ENCODE assay signal across 8 cellular contexts in the genomic region with DNA sequence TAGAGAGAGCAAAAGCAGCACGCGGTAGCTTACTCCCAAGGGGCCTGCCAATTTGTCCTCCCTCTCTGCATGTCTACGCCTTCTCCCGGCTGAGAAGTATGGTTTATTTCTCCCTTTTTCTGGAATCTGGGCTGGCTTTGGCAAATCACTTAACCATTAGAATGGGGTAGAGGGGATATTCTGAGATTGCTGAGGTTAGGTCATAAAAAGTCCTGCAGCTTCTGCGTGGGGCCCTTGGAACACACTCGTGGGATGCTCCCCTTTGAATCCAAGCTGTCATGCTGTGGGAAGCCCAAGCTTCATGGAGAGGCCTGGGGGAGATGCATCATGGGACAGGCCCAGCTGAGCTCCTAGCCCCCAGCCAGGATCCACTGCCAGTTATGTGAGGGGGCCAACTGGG.
"Had no signal": no experiment of that assay in that cellular context is flagged by ENCODE, and none has a peak within 500 bp of the region (broad histone marks: within the 10 kb centered on the region; RNA-seq: fewer than 3 reads in every experiment).

No MANE protein-coding gene starts in this region.

- ATAC-seq: GM12878 had no signal

- DNase-seq: GDM1, GF-D8 had no signal

- FAIRE-seq: G401.6, GM12878, GM12891, GM12892, GM18507, GM19239 had no signal

- H3K4me3 ChIP-seq: GM12878 had no signal
